ENCODE assay signal across 8 cellular contexts in the genomic region with DNA sequence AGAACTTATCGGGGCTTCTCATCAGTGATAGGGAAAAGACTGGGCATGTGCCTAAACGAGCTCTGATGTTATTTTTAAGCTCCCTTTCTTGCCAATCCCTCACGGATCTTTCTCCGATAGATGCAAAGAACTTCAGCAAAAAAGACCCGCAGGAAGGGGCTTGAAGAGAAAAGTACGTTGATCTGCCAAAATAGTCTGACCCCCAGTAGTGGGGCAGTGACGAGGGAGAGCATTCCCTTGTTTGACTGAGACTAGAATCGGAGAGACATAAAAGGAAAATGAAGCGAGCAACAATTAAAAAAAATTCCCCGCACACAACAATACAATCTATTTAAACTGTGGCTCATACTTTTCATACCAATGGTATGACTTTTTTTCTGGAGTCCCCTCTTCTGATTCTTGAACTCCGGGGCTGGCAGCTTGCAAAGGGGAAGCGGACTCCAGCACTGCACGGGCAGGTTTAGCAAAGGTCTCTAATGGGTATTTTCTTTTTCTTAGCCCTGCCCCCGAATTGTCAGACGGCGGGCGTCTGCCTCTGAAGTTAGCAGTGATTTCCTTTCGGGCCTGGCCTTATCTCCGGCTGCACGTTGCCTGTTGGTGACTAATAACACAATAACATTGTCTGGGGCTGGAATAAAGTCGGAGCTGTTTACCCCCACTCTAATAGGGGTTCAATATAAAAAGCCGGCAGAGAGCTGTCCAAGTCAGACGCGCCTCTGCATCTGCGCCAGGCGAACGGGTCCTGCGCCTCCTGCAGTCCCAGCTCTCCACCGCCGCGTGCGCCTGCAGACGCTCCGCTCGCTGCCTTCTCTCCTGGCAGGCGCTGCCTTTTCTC. TPM values are rescaled to one million over a fixed set of nuclear protein-coding genes. Genes with fewer than 3 reads are reported as not detected.
DNase-seq lines count a peak whose midpoint lies in the region; ATAC-seq and TF ChIP-seq lines count a peak whose summit lies in the region.

A gene (plus strand): TSS at position 707 of the 835 bp plus-strand sequence. CDS start 269 bp downstream, outside the sequence.

- no peak within 1 kb of the TSS for H3K14ac ChIP-seq in trophoblast cell (ENCODE audit: low read length)

- H3K9ac ChIP-seq in trophoblast cell (ENCODE audit: low read length) = peak within 1 kb of the TSS; percentile 60

- peak within 1 kb of the TSS; percentile 42 for H2BK5ac ChIP-seq in trophoblast cell (ENCODE audit: low read depth, low read length, poor library complexity)

- H2AK5ac ChIP-seq in trophoblast cell (ENCODE audit: low read length) = no peak within 1 kb of the TSS

- H3K9me3 ChIP-seq in SJSA1 (replicated peaks) (no peaks in the 10 kb centered on the region), heart left ventricle (no peaks in the 10 kb centered on the region), trophoblast cell (ENCODE audit: insufficient read depth, low read depth, low read length) (no peaks in the 10 kb centered on the region), uterus (no peaks in the 10 kb centered on the region)

- H2BK12ac ChIP-seq in trophoblast cell (ENCODE audit: low read length) = peak within 1 kb of the TSS; percentile 27

- H3K27me3 ChIP-seq in SJSA1 (replicated peaks) (no peaks in the 10 kb centered on the region), heart left ventricle (peaks cover 0 to 15% (median 4%) of the 10 kb centered on the region in 9 donors), trophoblast cell (ENCODE audit: insufficient read depth, low read length) (no peaks in the 10 kb centered on the region), uterus (no peaks in the 10 kb centered on the region)

- H3K9me3 Mint-ChIP-seq in activated naive CD8-positive, alpha-beta T cell treated with anti-CD3 and anti-CD28 coated beads, Interleukin-2, amount 10 ng/mL, durations not matched to agents 7 days and 5 days = no peaks in the 10 kb centered on the region

- peak within 1 kb of the TSS; percentile 32 for H4K91ac ChIP-seq in trophoblast cell (ENCODE audit: low read depth, low read length)

- H2AFZ ChIP-seq in trophoblast cell (ENCODE audit: insufficient read depth, low read length, poor library complexity) = peak within 1 kb of the TSS; percentile 59

- peaks cover 44% of the 10 kb centered on the region for H3K27me3 Mint-ChIP-seq in activated naive CD8-positive, alpha-beta T cell treated with anti-CD3 and anti-CD28 coated beads, Interleukin-2, amount 10 ng/mL, durations not matched to agents 7 days and 5 days

- no peak within 1 kb of the TSS for H4K8ac ChIP-seq in trophoblast cell (ENCODE audit: low read depth, low read length)

- no peak within 1 kb of the TSS for H4K12ac ChIP-seq in trophoblast cell (ENCODE audit: low read depth, low read length)

- TF ChIP-seq POLR2A in heart left ventricle (IDR thresholded peaks at IDR 0.05) (peak in 1 of 2 donors; percentile 67), uterus (IDR thresholded peaks at IDR 0.05) (peak in 1 of 2 donors; percentile 23)

- peak within 1 kb of the TSS; percentile 88 for H3K4me3 Mint-ChIP-seq in activated naive CD8-positive, alpha-beta T cell treated with anti-CD3 and anti-CD28 coated beads, Interleukin-2, amount 10 ng/mL, durations not matched to agents 7 days and 5 days

- no peak within 1 kb of the TSS for H3K4ac ChIP-seq in trophoblast cell (ENCODE audit: low read depth, low read length)

- ATAC-seq in activated naive CD8-positive, alpha-beta T cell treated with anti-CD3 and anti-CD28 coated beads, Interleukin-2, amount 10 ng/mL, durations not matched to agents 7 days and 5 days (ENCODE audit: low read depth) = peak; percentile 90
- ATAC-seq in heart left ventricle = peak; percentile 78 to 95 (median 91)

- no peak within 1 kb of the TSS for H3K27ac Mint-ChIP-seq in activated naive CD8-positive, alpha-beta T cell treated with anti-CD3 and anti-CD28 coated beads, Interleukin-2, amount 10 ng/mL, durations not matched to agents 7 days and 5 days

- H3K23ac ChIP-seq in trophoblast cell (ENCODE audit: low read length) = no peak within 1 kb of the TSS

- H3K79me2 ChIP-seq in trophoblast cell (ENCODE audit: control insufficient read depth, insufficient read depth, low read length, poor library complexity) = peaks cover 2% of the 10 kb centered on the region

- H3K79me1 ChIP-seq in trophoblast cell (ENCODE audit: low read length) = peaks cover 10% of the 10 kb centered on the region

- H3K36me3 ChIP-seq in SJSA1 (peaks cover 33% of the 10 kb centered on the region), heart left ventricle (peaks cover 0 to 8% (median 0%) of the 10 kb centered on the region in 9 donors), trophoblast cell (ENCODE audit: control insufficient read depth in 1 of 2, insufficient read depth in 2 of 2, low read length in 2 of 2) (peaks cover 2 to 4% of the 10 kb centered on the region in 2 experiments), uterus (no peaks in the 10 kb centered on the region)

- H3K4me2 ChIP-seq in trophoblast cell (ENCODE audit: low read length) = peak within 1 kb of the TSS; percentile 83

- DNase-seq in DMS53 (lab: John Stamatoyannopoulos, UW) (peak; percentile 89), GM20000 (ENCODE audit: low spot score) (peak; percentile 79), HS-5 (ENCODE audit: low read depth) (peak; percentile 55), SJSA1 (ENCODE audit: low read depth in 1 of 2, low spot score in 2 of 2) (peak; percentile 95 to 98), heart left ventricle (peak; percentile 72 to 86 (median 80)), trophoblast cell (peak; percentile 68 to 76), uterus (peak; percentile 50 to 55)
- DNase-seq in activated naive CD8-positive, alpha-beta T cell treated with anti-CD3 and anti-CD28 coated beads, Interleukin-2, amount 10 ng/mL, durations not matched to agents 7 days and 5 days = peak; percentile 67

- peak within 1 kb of the TSS; percentile 52 for H2BK120ac ChIP-seq in trophoblast cell (ENCODE audit: insufficient read depth, low read length, poor library complexity)

- POLR2A ChIA-PET in activated naive CD8-positive, alpha-beta T cell treated with anti-CD3 and anti-CD28 coated beads, Interleukin-2, amount 10 ng/mL, durations not matched to agents 7 days and 5 days (lab: Charles Lee) = interaction anchor here (0.5 to 1.4 kb wide), 2 partner anchors 635 to 1816 kb away, joined by 3 read pairs; no protein-coding TSS in a partner anchor

- no peaks in the 10 kb centered on the region for H3K36me3 Mint-ChIP-seq in activated naive CD8-positive, alpha-beta T cell treated with anti-CD3 and anti-CD28 coated beads, Interleukin-2, amount 10 ng/mL, durations not matched to agents 7 days and 5 days

- peak within 1 kb of the TSS; percentile 99 for H3K27ac ChIP-seq in SJSA1
- peak within 1 kb of the TSS in 11 of 12 donors; percentile 13 to 74 (median 41) for H3K27ac ChIP-seq in heart left ventricle
- peak within 1 kb of the TSS; percentile 95 for H3K27ac ChIP-seq in trophoblast cell (ENCODE audit: low read depth, low read length)
- peak within 1 kb of the TSS; percentile 38 to 47 for H3K27ac ChIP-seq in uterus

- TF ChIP-seq CTCF in GM20000 (IDR thresholded peaks at IDR 0.05; ENCODE audit: extremely low read depth, missing control alignments) = peak; percentile 56
- TF ChIP-seq CTCF in heart left ventricle (IDR thresholded peaks at IDR 0.05) = peak; percentile 27 to 66 (median 42)
- peak in 3 of 4 experiments; percentile 29 to 50 (median 35) for TF ChIP-seq CTCF in uterus (IDR thresholded peaks at IDR 0.05)

- intact Hi-C loops in heart left ventricle (cut with DNase I) = loop anchor here (1.0 to 10.0 kb wide), 14 partner anchors 105 to 1195 kb away; a partner anchor contains a TSS
- intact Hi-C loops in uterus (cut with DNase I; ENCODE audit: low total_unique reads) = no loop called here

- H3K4me1 ChIP-seq in SJSA1 (replicated peaks) = peaks cover 35% of the 10 kb centered on the region
- H3K4me1 ChIP-seq in heart left ventricle = peaks cover 0 to 27% (median 9%) of the 10 kb centered on the region in 12 donors
- H3K4me1 ChIP-seq in trophoblast cell (ENCODE audit: control insufficient read depth in 1 of 2, insufficient read depth in 2 of 2, low read length in 2 of 2) = peaks cover 12 to 27% of the 10 kb centered on the region in 2 experiments
- no peaks in the 10 kb centered on the region for H3K4me1 ChIP-seq in uterus

- H3K4me3 ChIP-seq in SJSA1 (peak within 1 kb of the TSS; percentile 50), heart left ventricle (peak within 1 kb of the TSS; percentile 1 to 62 (median 50)), trophoblast cell (ENCODE audit: low read depth, low read length) (peak within 1 kb of the TSS; percentile 75), uterus (peak within 1 kb of the TSS; percentile 32 to 35)

- WGBS in heart left ventricle, 4 donors = 0 to 1% (median 0%) methylated on average over 23 to 36 of the region's 36 CpGs
- WGBS in trophoblast cell (ENCODE audit: extremely low coverage, insufficient coverage, insufficient read length) = no CpG with 5 or more reads among the region's 36 CpGs

- no peak within 1 kb of the TSS for H3K18ac ChIP-seq in trophoblast cell (ENCODE audit: low read length)

- peaks cover 17% of the 10 kb centered on the region for H3K4me1 Mint-ChIP-seq in activated naive CD8-positive, alpha-beta T cell treated with anti-CD3 and anti-CD28 coated beads, Interleukin-2, amount 10 ng/mL, durations not matched to agents 7 days and 5 days

RNA-seq across cellular contexts. Expression of the gene that starts here (rescaled TPM):
- 39.7 and 45.5 TPM in 2 replicates for total RNA-seq in SJSA1 (2014; rRNA removed; shearing (Covaris generic))
- total RNA-seq in activated naive CD8-positive, alpha-beta T cell treated with anti-CD3 and anti-CD28 coated beads, Interleukin-2, amount 10 ng/mL, durations not matched to agents 7 days and 5 days = under 1 TPM in 1 of 2 experiments, not detected in 1; 0.14 TPM
- 10 to 100 TPM in 1 of 9 donors, 1 to 10 TPM in 8; 1.0 to 11.6 (median 3.2) TPM for total RNA-seq in heart left ventricle
- 1 to 10 TPM; 4.1 to 6.9 TPM for polyA plus RNA-seq in heart left ventricle
- 22.0 and 23.3 TPM in 2 replicates for polyA plus RNA-seq in trophoblast cell (2013)
- 10 to 100 TPM in 2 of 4 donors, 1 to 10 TPM in 2; 2.8 to 13.8 (median 7.7) TPM for total RNA-seq in uterus

Comparison
In these comparisons a context has a peak if more than half of its experiments do, and no peak if none do; other contexts are left out.
1. Peak in every context shown above with its lines: DNase-seq, ATAC-seq, H3K4me3 ChIP-seq and H3K27ac ChIP-seq.
2. Peak in DNase-seq and ATAC-seq in activated naive CD8-positive, alpha-beta T cell treated with anti-CD3 and anti-CD28 coated beads, Interleukin-2, amount 10 ng/mL, durations not matched to agents 7 days and 5 days; RNA of the gene not detected or under 1 TPM.
3. H3K27ac ChIP-seq: peak in every context shown above with its lines; median percentile 99 in SJSA1; 95 in trophoblast cell; 42 in uterus; 41 in heart left ventricle.